In the genomic region with DNA sequence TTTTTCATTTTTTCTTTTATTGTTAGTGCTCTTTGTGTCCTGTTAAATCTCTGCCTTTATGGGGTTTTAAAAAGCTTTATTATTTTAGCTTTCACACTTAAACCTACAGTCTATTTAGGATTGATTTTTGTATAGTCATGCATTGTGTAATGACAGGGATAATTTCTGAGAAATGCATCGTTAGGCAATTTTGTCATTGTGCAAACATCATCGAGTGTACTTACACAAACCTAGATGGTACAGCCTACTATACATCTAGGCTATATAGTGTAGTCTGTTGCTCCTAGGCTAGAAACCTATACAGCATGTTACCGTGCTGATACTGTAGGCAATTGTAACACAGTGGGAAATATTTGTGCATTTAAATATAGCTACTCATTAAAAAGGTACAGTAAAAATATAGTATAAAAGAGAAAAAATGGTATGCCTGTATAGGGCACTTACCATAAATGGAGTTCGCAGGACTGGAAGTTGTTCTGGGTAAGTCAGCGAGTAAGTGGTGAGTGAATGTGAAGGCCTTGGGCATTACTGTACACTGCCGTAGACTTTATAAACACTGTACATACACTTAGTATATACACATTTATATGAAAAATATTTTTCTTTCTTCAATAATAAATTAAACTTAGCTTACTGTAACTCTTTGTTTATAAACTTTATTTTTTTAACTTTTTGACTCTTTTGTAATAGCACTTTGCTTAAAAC, we compare ENCODE assay signal across 17 cellular contexts. TPM values are rescaled to one million over a fixed set of nuclear protein-coding genes. Genes with fewer than 3 reads are reported as not detected.
DNase-seq lines count a peak whose midpoint lies in the region; ATAC-seq, FAIRE-seq and TF ChIP-seq lines count a peak whose summit lies in the region.
"Had no signal": no experiment of that assay in that cellular context is flagged by ENCODE, and none has a peak within 500 bp of the region (broad histone marks: within the 10 kb centered on the region; RNA-seq: fewer than 3 reads in every experiment).

No MANE protein-coding gene starts in this region.

- no peaks in the 10 kb centered on the region for H3K27me3 ChIP-seq in K562 (ENCODE audit: control insufficient read depth in 2 of 2, insufficient read depth in 2 of 2, low read length in 2 of 2)
- H3K27me3 ChIP-seq in neutrophil: no peaks in the 10 kb centered on the region
- H3K27me3 ChIP-seq: BLaER1 had no signal

- H3K9ac ChIP-seq in K562 (ENCODE audit: insufficient read depth in 1 of 2, low read depth in 2 of 2, low read length in 2 of 2): no peak overlapping the region
- H3K9ac ChIP-seq: BLaER1 had no signal

- peak; percentile 47 for ATAC-seq in K562
- no peak for ATAC-seq in GM19023 (IDR thresholded peaks at IDR 0.05; ENCODE audit: unreplicated experiment)
- ATAC-seq: activated CD4-positive, alpha-beta T cell treated with anti-CD3 and anti-CD28 coated beads for 36 hours had no signal

- H3K36me3 ChIP-seq in K562 (ENCODE audit: control insufficient read depth, insufficient read depth, low read length) (no peaks in the 10 kb centered on the region; the same call in 2 of the 3 replicates), neutrophil (no peaks in the 10 kb centered on the region)

- CTCF ChIA-PET in K562 (lab: Yijun Ruan, JAX; ENCODE audit: low intra/inter-chr PET ratio): no interaction called here

- no peaks in the 10 kb centered on the region for H3K9me1 ChIP-seq in K562 (ENCODE audit: control insufficient read depth, insufficient read depth, low read length)

- DNase-seq in NCI-H146 (lab: John Stamatoyannopoulos, UW): peak; percentile 14
- DNase-seq in K562 (ENCODE audit: extremely low read depth in 1 of 4, low spot score in 3 of 4): no peak
- DNase-seq in stimulated activated CD4-positive, alpha-beta T cell treated with anti-CD3 and anti-CD28 coated beads, Interleukin-2, amount 100 ng/mL, for 24 hours: no peak
- no peak for DNase-seq in activated CD4-positive, CD25-positive, alpha-beta regulatory T cell treated with anti-CD3 and anti-CD28 coated beads, Interleukin-2, amount 50 U/mL, for 72 hours
- DNase-seq: activated CD4-positive, alpha-beta T cell treated with anti-CD3 and anti-CD28 coated beads for 36 hours; activated CD8-positive, alpha-beta memory T cell treated with anti-CD3 and anti-CD28 coated beads, Interleukin-2, amount 50 U/mL, for 48 hours; activated naive CD4-positive, alpha-beta T cell treated with anti-CD3 and anti-CD28 coated beads for 36 hours; DMS79; hypothalamus; Kasumi-1; NCI-H187 treated with DMSO at 0.1 percent for 48 hours; NCI-H526; stimulated activated CD4-positive, alpha-beta T cell treated with anti-CD3 and anti-CD28 coated beads, Interleukin-12 subunit alpha, Interleukin-12 subunit beta, amount 100 ng/mL, for 4 hours had no signal

- BruUV-seq in K562 (replicated peaks; lab: Mats Ljungman, UMichigan): no TSS peak

- TF ChIP-seq POLR2A in K562 (conservative IDR thresholded peaks at IDR 0.05): no peak

- H2AFZ ChIP-seq in K562 (ENCODE audit: low read depth, low read length): no peak overlapping the region; the same call in 1 of the 2 replicates

- H3K4me2 ChIP-seq in K562 (ENCODE audit: insufficient read depth, low read length): no peak overlapping the region
- H3K4me2 ChIP-seq: BLaER1 had no signal

- TF ChIP-seq CTCF in K562 (IDR thresholded peaks at IDR 0.05 in 2 of 3, conservative IDR thresholded peaks at IDR 0.05 in 1 of 3; ENCODE audit: insufficient read depth in 2 of 3, low read depth in 1 of 3, low read length in 3 of 3) (no peak), neutrophil (IDR thresholded peaks at IDR 0.05) (no peak)

- H3K4me1 ChIP-seq in K562 (replicated peaks in 1 of 2; ENCODE audit: control insufficient read depth in 2 of 2, insufficient read depth in 2 of 2, low read length in 2 of 2) (peaks cover 0 to 5% of the 10 kb centered on the region in 2 experiments; a peak in 2 of 5 replicates), neutrophil (ENCODE audit: control insufficient read depth in 1 of 2, insufficient read depth in 1 of 2, low read depth in 1 of 2, low read length in 1 of 2) (peaks cover 59 to 60% of the 10 kb centered on the region in 2 experiments)

- in situ Hi-C loops in K562 (cut with MboI): no loop called here

- WGBS in K562 (ENCODE audit: insufficient coverage, low coverage, missing lambda C conversion rate): 67% methylated on average over 6 of the region's 6 CpGs

- H3K4me3 ChIP-seq in K562 (no peak overlapping the region), neutrophil (ENCODE audit: low read depth in 1 of 2, low read length in 1 of 2) (peak overlapping the region; percentile 52 to 53)
- H3K4me3 ChIP-seq: BLaER1 had no signal

- FAIRE-seq in G401.6 (lab: Jason Lieb, UNC): peak; percentile 70
- no peak for FAIRE-seq in K562 (lab: Jason Lieb, UNC)

- TF ChIP-seq RAD21 in K562 (CRISPR knock-in tag; conservative IDR thresholded peaks at IDR 0.05 in 1 of 2, IDR thresholded peaks at IDR 0.05 in 1 of 2): no peak

- no peaks in the 10 kb centered on the region for H4K20me1 ChIP-seq in K562 (replicated peaks; ENCODE audit: control insufficient read depth, insufficient read depth, low read length)

- peaks cover 26% of the 10 kb centered on the region for H3K79me2 ChIP-seq in K562 (ENCODE audit: control insufficient read depth, insufficient read depth, low read length)

- H3K27ac ChIP-seq in K562 (ENCODE audit: extremely low read depth, low read depth, low read length): no peak overlapping the region; the same call in 2 of the 3 replicates
- peak overlapping the region; percentile 85 for H3K27ac ChIP-seq in neutrophil
- H3K27ac ChIP-seq: BLaER1 had no signal

- TF ChIP-seq EP300 in K562 (IDR thresholded peaks at IDR 0.05; ENCODE audit: low read length): no peak

- POLR2A ChIA-PET in K562 (lab: Yijun Ruan, JAX): interaction anchor here (1.0 to 1.4 kb wide), 3 partner anchors 10 to 78 kb away, joined by 3 to 5 read pairs (median 3); partner anchors contain the start of gene UBE2D1

- H3K9me3 ChIP-seq in K562 (replicated peaks; ENCODE audit: control insufficient read depth, insufficient read depth, low read depth, low read length) (no peaks in the 10 kb centered on the region), neutrophil (no peaks in the 10 kb centered on the region)

- intact Hi-C loops in K562 (cut with micrococcal nuclease): no loop called here

TF ChIP-seq in K562, 482 proteins besides CTCF, POLR2A, EP300 and RAD21 (continues in another document):
- TF ChIP-seq DNMT1 (IDR thresholded peaks at IDR 0.05): no peak
- peak; percentile 98 for TF ChIP-seq CEBPB (tag; IDR thresholded peaks at IDR 0.05)
- TF ChIP-seq ZNF316 (IDR thresholded peaks at IDR 0.05): peak; percentile 88
- 0 out of 4 replicates have a peak, but pooled peaks of 1 of the 2 experiments have one; percentile 23 for TF ChIP-seq FOXA3 (CRISPR knock-in tag; conservative IDR thresholded peaks at IDR 0.05 in 1 of 2, IDR thresholded peaks at IDR 0.05 in 1 of 2)
- no peak for TF ChIP-seq CREB3 (tag; conservative IDR thresholded peaks at IDR 0.05; ENCODE audit: low read depth)
- TF ChIP-seq MTA1 (IDR thresholded peaks at IDR 0.05; ENCODE audit: borderline replicate concordance): no peak
- peak; percentile 41; the same call in 1 of the 2 replicates for TF ChIP-seq STAT5A (IDR thresholded peaks at IDR 0.05; ENCODE audit: borderline replicate concordance, low read length)

RNA-seq across cellular contexts. Expression of gene UBE2D1, which starts 16.0 kb away (rescaled TPM):
- 4.9 and 17.0 TPM in 2 replicates for total RNA-seq in K562 (2011; cell fraction: chromatin; rRNA removed; ENCODE audit: low replicate concordance)
- 2.5 and 3.4 TPM in 2 replicates for total RNA-seq in K562 (2011; cell fraction: nucleolus; rRNA removed)
- 7.3 and 15.3 TPM in 2 replicates for total RNA-seq in K562 (2011; cell fraction: nucleoplasm; rRNA removed)
- total RNA-seq in K562 (2014; rRNA removed): 5.3 and 6.2 TPM in 2 replicates
- 15.8 and 18.3 TPM in 2 replicates for total RNA-seq in K562 (2014; rRNA removed; fragmentation: Illumina TruSeq; extraction: Trizol)
- 16.6 and 17.8 TPM in 2 replicates for total RNA-seq in K562 (2015; rRNA removed; fragmentation: Illumina TruSeq; extraction: Trizol)
- total RNA-seq in K562 (2021): 12.3 and 13.8 TPM in 2 replicates
- polyA plus RNA-seq in K562 (2011; rRNA removed): 18.9 and 24.4 TPM in 2 replicates
- polyA plus RNA-seq in K562 (2011; cell fraction: cytosol; rRNA removed): 6.4 and 9.1 TPM in 2 replicates
- polyA plus RNA-seq in K562 (2011; cell fraction: nucleus; rRNA removed): 7.4 and 12.5 TPM in 2 replicates
- polyA plus RNA-seq in K562 (2012): 11.6 and 12.1 TPM in 2 replicates
- polyA plus RNA-seq in K562 (2014; fragmentation: Illumina TruSeq; extraction: Trizol): 9.9 and 13.5 TPM in 2 replicates
- 1 to 10 TPM; 4.1 to 6.4 TPM for polyA plus RNA-seq in K562 (2014; fragmentation: Nextera tagmentation; extraction: Ambion mirVana)
- 7.9 and 9.0 TPM in 2 replicates for polyA plus RNA-seq in K562 (2014; rRNA removed)
- polyA minus RNA-seq in K562 (2011; rRNA and poly(A)+ RNA removed): 9.0 and 9.5 TPM in 2 replicates
- polyA minus RNA-seq in K562 (2011; cell fraction: cytosol; rRNA and poly(A)+ RNA removed): 3.5 and 6.1 TPM in 2 replicates
- polyA minus RNA-seq in K562 (2011; cell fraction: nucleus; rRNA and poly(A)+ RNA removed): 7.7 and 13.2 TPM in 2 replicates

RNA-seq across cellular contexts. Expression of gene TFAM, which starts 34.4 kb away (rescaled TPM):
- 18.0 and 30.5 TPM in 2 replicates for total RNA-seq in K562 (2011; cell fraction: chromatin; rRNA removed; ENCODE audit: low replicate concordance)
- 27.0 and 32.6 TPM in 2 replicates for total RNA-seq in K562 (2011; cell fraction: nucleolus; rRNA removed)
- 20.5 and 25.3 TPM in 2 replicates for total RNA-seq in K562 (2011; cell fraction: nucleoplasm; rRNA removed)
- total RNA-seq in K562 (2014; rRNA removed) (130 and 174 TPM in 2 replicates), K562 (2014; rRNA removed; fragmentation: Illumina TruSeq; extraction: Trizol) (170 and 211 TPM in 2 replicates), K562 (2015; rRNA removed; fragmentation: Illumina TruSeq; extraction: Trizol) (153 and 155 TPM in 2 replicates), K562 (2021) (161 and 163 TPM in 2 replicates)
- polyA plus RNA-seq in K562 (2011; rRNA removed) (53.7 and 74.3 TPM in 2 replicates), K562 (2014; fragmentation: Illumina TruSeq; extraction: Trizol) (139 and 142 TPM in 2 replicates), K562 (2014; fragmentation: Nextera tagmentation; extraction: Ambion mirVana) (100 to 1,000 TPM; 175 to 227 TPM), K562 (2014; rRNA removed) (100 and 105 TPM in 2 replicates)
- 42.4 and 46.0 TPM in 2 replicates for polyA plus RNA-seq in K562 (2011; cell fraction: cytosol; rRNA removed)
- 27.2 and 35.3 TPM in 2 replicates for polyA plus RNA-seq in K562 (2011; cell fraction: nucleus; rRNA removed)
- polyA plus RNA-seq in K562 (2012): 78.0 and 146 TPM in 2 replicates
- 33.7 and 48.0 TPM in 2 replicates for polyA minus RNA-seq in K562 (2011; rRNA and poly(A)+ RNA removed)
- polyA minus RNA-seq in K562 (2011; cell fraction: cytosol; rRNA and poly(A)+ RNA removed): 38.7 and 46.1 TPM in 2 replicates
- 24.5 and 33.1 TPM in 2 replicates for polyA minus RNA-seq in K562 (2011; cell fraction: nucleus; rRNA and poly(A)+ RNA removed)
